In the genomic region with DNA sequence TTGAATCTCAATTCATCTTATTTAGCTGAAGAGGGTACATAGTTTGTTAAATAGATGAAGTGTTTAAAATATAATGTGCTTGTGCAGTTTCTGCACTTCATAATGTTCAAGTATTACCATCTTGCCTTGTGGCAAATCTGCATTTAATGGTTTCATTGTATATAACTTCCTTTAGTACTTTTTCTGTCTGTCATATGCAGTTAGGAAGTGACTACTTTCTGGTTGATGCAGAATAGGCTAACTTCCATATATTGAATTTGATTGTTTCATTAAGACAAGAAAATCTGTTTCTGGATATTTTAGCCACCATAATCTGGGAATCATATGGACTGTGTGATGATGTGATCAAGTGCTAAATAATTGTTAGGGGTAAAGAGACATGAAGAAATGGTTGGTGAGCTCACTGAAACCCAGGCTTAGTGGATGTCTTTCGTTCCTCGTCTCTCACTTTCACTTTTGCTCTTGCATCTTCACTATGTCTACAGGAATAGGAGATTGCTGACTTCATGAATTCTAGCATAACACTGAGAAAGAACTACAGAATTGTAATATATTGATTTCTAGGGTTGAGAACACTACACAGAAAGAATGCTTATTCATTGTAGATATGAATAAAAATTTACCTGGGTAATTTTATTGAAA, we compare ENCODE assay signal across 8 cellular contexts. TPM values are rescaled to one million over a fixed set of nuclear protein-coding genes. Genes with fewer than 3 reads are reported as not detected.
DNase-seq lines count a peak whose midpoint lies in the region; ATAC-seq, FAIRE-seq and TF ChIP-seq lines count a peak whose summit lies in the region.

No MANE protein-coding gene starts in this region.

- H3K4me1 ChIP-seq in kidney (ENCODE audit: control insufficient read depth in 1 of 2, insufficient read depth in 1 of 2, low read depth in 1 of 2, low read length in 2 of 2) (peaks cover 5 to 11% of the 10 kb centered on the region in 2 donors), adrenal gland (replicated peaks in 1 of 2) (peaks cover 0 to 10% of the 10 kb centered on the region in 2 donors)

- H3K9me3 ChIP-seq in kidney (ENCODE audit: control insufficient read depth in 1 of 2, low read length in 2 of 2) (no peaks in the 10 kb centered on the region), adrenal gland (replicated peaks in 1 of 3) (no peaks in the 10 kb centered on the region)

- no peak overlapping the region for H3K9ac ChIP-seq in kidney (ENCODE audit: low read length in 2 of 2)

- H3K4me3 ChIP-seq in kidney (ENCODE audit: low read length in 2 of 2): peak overlapping the region; percentile 8 to 62
- H3K4me3 ChIP-seq in adrenal gland: peak overlapping the region in 1 of 4 donors; percentile 30
- H3K4me3 ChIP-seq in dorsolateral prefrontal cortex: peak overlapping the region in 18 of 59 donors; percentile 3 to 39 (median 19)

- H3K27ac ChIP-seq in kidney (ENCODE audit: low read depth in 2 of 2, low read length in 2 of 2) (peak overlapping the region in 1 of 2 donors; percentile 10), adrenal gland (no peak overlapping the region), dorsolateral prefrontal cortex (no peak overlapping the region)

- TF ChIP-seq CTCF in kidney (IDR thresholded peaks at IDR 0.05; ENCODE audit: borderline replicate concordance, extremely low read depth, insufficient read depth) (no peak), adrenal gland (IDR thresholded peaks at IDR 0.05) (no peak), dorsolateral prefrontal cortex (IDR thresholded peaks at IDR 0.05 in 54 of 56, conservative IDR thresholded peaks at IDR 0.05 in 2 of 56; ENCODE audit: low read depth in 1 of 56, partially characterized antibody in 56 of 56) (no peak)

- TF ChIP-seq POLR2A in adrenal gland (IDR thresholded peaks at IDR 0.05): no peak

- WGBS in adrenal gland, 4 donors: 25 to 32% (median 30%) methylated on average over 2 of the region's 2 CpGs

- intact Hi-C loops in kidney (cut with DNase I) (no loop called here), adrenal gland (cut with DNase I) (no loop called here), dorsolateral prefrontal cortex (cut with DNase I) (no loop called here)

- H3K27me3 ChIP-seq in adrenal gland (no peaks in the 10 kb centered on the region), dorsolateral prefrontal cortex (peaks cover 0 to 4% (median 0%) of the 10 kb centered on the region in 45 donors)

- ATAC-seq in activated CD4-positive, CD25-positive, alpha-beta regulatory T cell treated with anti-CD3 and anti-CD28 coated beads, Interleukin-2, amount 50 U/mL, for 24 hours: peak; percentile 47 to 57
- peak; percentile 44 for ATAC-seq in HG02981 (IDR thresholded peaks at IDR 0.05; ENCODE audit: unreplicated experiment)
- ATAC-seq in GM21360 (IDR thresholded peaks at IDR 0.05; ENCODE audit: unreplicated experiment): no peak

- H3K36me3 ChIP-seq in kidney (ENCODE audit: control insufficient read depth in 1 of 2, insufficient read depth in 2 of 2, low read length in 2 of 2): no peaks in the 10 kb centered on the region
- no peaks in the 10 kb centered on the region for H3K36me3 ChIP-seq in adrenal gland (replicated peaks in 1 of 2)

- no peak for DNase-seq in activated CD4-positive, CD25-positive, alpha-beta regulatory T cell (lab: John Stamatoyannopoulos, UW)
- DNase-seq in SKM-1 (lab: John Stamatoyannopoulos, UW; ENCODE audit: unreplicated experiment): peak; percentile 15
- DNase-seq in kidney: no peak
- DNase-seq in adrenal gland: no peak
- no peak for DNase-seq in dorsolateral prefrontal cortex

- FAIRE-seq in kidney (lab: Jason Lieb, UNC): no peak

RNA-seq across cellular contexts. Expression of a gene that starts 3.5 kb away (rescaled TPM):
- total RNA-seq in kidney: 5.6 TPM
- polyA plus RNA-seq in kidney (ENCODE audit: insufficient read depth, low read depth, low replicate concordance): 6.9 TPM
- 1 to 10 TPM in 1 of 8 donors, under 1 TPM in 4, not detected in 3; 0.52 to 1.1 (median 0.64) TPM for total RNA-seq in adrenal gland
- 1 to 10 TPM; 1.0 to 2.1 (median 1.7) TPM for polyA plus RNA-seq in adrenal gland
- total RNA-seq in dorsolateral prefrontal cortex: 10 to 100 TPM in 15 of 120 experiments, 1 to 10 TPM in 105; 2.9 to 14.9 (median 7.0) TPM
